ENCODE assay signal across 18 cellular contexts in the genomic region with DNA sequence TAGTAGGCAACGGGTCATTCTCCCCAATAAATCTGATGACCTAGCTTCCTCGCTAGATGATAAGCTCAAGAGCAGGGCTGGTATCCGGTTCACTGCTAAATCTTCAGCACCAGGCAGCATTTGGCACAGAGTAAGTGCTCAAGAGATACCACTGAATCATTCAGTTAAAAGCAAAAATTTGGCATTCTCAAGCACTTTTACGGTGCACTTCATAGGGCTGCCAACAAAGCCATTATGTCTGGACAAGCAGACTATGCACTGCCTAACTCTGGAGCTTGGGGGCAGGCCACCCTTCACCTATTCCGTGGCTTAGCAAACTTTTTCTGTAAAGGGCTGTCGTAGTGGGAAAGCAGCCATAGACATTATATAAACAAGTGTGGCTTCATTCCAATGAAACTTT. TPM values are rescaled to one million over a fixed set of nuclear protein-coding genes. Genes with fewer than 3 reads are reported as not detected.
DNase-seq lines count a peak whose midpoint lies in the region; ATAC-seq and TF ChIP-seq lines count a peak whose summit lies in the region.
"Had no signal": no experiment of that assay in that cellular context is flagged by ENCODE, and none has a peak within 500 bp of the region (broad histone marks: within the 10 kb centered on the region; RNA-seq: fewer than 3 reads in every experiment).

No MANE protein-coding gene starts in this region.

- H3K9me3 ChIP-seq in BE2C (no peaks in the 10 kb centered on the region), MG63 (no peaks in the 10 kb centered on the region), hepatocyte (ENCODE audit: low read depth) (no peaks in the 10 kb centered on the region)
- H3K9me3 ChIP-seq: HAP-1 had no signal

- no peaks in the 10 kb centered on the region for H3K27me3 Mint-ChIP-seq in activated naive CD4-positive, alpha-beta T cell treated with anti-CD3 and anti-CD28 coated beads, Interleukin-2, amount 10 ng/mL, durations not matched to agents 7 days and 5 days
- H3K27me3 Mint-ChIP-seq: CD4-positive, alpha-beta T cell had no signal

- no peaks in the 10 kb centered on the region for H3K4me1 Mint-ChIP-seq in activated naive CD4-positive, alpha-beta T cell treated with anti-CD3 and anti-CD28 coated beads, Interleukin-2, amount 10 ng/mL, durations not matched to agents 7 days and 5 days

- H3K27me3 ChIP-seq in BE2C = no peaks in the 10 kb centered on the region
- H3K27me3 ChIP-seq in MG63 = no peaks in the 10 kb centered on the region
- no peaks in the 10 kb centered on the region for H3K27me3 ChIP-seq in hepatocyte

- no peaks in the 10 kb centered on the region for H3K4me1 ChIP-seq in BE2C
- H3K4me1 ChIP-seq in hepatocyte (ENCODE audit: insufficient read depth) = no peaks in the 10 kb centered on the region
- H3K4me1 ChIP-seq: HAP-1 had no signal

- H3K27ac Mint-ChIP-seq in activated naive CD4-positive, alpha-beta T cell treated with anti-CD3 and anti-CD28 coated beads, Interleukin-2, amount 10 ng/mL, durations not matched to agents 7 days and 5 days = no peak overlapping the region
- H3K27ac Mint-ChIP-seq: CD4-positive, alpha-beta T cell had no signal

- H3K36me3 Mint-ChIP-seq in activated naive CD4-positive, alpha-beta T cell treated with anti-CD3 and anti-CD28 coated beads, Interleukin-2, amount 10 ng/mL, durations not matched to agents 7 days and 5 days = peaks cover 37% of the 10 kb centered on the region

- no peaks in the 10 kb centered on the region for H3K79me2 ChIP-seq in hepatocyte

- CTCF ChIA-PET in activated naive CD4-positive, alpha-beta T cell treated with anti-CD3 and anti-CD28 coated beads, Interleukin-2, amount 10 ng/mL, durations not matched to agents 7 days and 5 days (lab: Charles Lee) = no interaction called here

- no peak overlapping the region for H3K4me3 ChIP-seq in BE2C (ENCODE audit: low read depth, low read length)
- H3K4me3 ChIP-seq in MG63 = no peak overlapping the region
- H3K4me3 ChIP-seq in hepatocyte = no peak overlapping the region
- H3K4me3 ChIP-seq: HAP-1, PC-9 had no signal

- no peaks in the 10 kb centered on the region; the same call in none of the 2 replicates for H3K36me3 ChIP-seq in BE2C
- peaks cover 10% of the 10 kb centered on the region for H3K36me3 ChIP-seq in MG63
- peaks cover 2% of the 10 kb centered on the region for H3K36me3 ChIP-seq in hepatocyte (replicated peaks; ENCODE audit: insufficient read depth, low read depth)

- H3K9me2 ChIP-seq in hepatocyte (replicated peaks; ENCODE audit: insufficient read depth) = no peaks in the 10 kb centered on the region

- H3K27ac ChIP-seq in hepatocyte = no peak overlapping the region
- H3K27ac ChIP-seq: PC-9 had no signal

- no peak overlapping the region for H3K4me3 Mint-ChIP-seq in activated naive CD4-positive, alpha-beta T cell treated with anti-CD3 and anti-CD28 coated beads, Interleukin-2, amount 10 ng/mL, durations not matched to agents 7 days and 5 days
- H3K4me3 Mint-ChIP-seq: CD4-positive, alpha-beta T cell had no signal

- H4K20me1 ChIP-seq in hepatocyte (ENCODE audit: insufficient read depth, poor library complexity, severe bottlenecking) = no peaks in the 10 kb centered on the region

- H2AFZ ChIP-seq in hepatocyte = no peak overlapping the region
- H2AFZ ChIP-seq: PC-9 had no signal

- no peaks in the 10 kb centered on the region for H3K9me3 Mint-ChIP-seq in activated naive CD4-positive, alpha-beta T cell treated with anti-CD3 and anti-CD28 coated beads, Interleukin-2, amount 10 ng/mL, durations not matched to agents 7 days and 5 days
- H3K9me3 Mint-ChIP-seq: CD4-positive, alpha-beta T cell had no signal

- WGBS in hepatocyte (ENCODE audit: low lambda C conversion rate, missing lambda C conversion rate) = 62% methylated on average over 6 of the region's 6 CpGs

- DNase-seq in BE2C (peak; percentile 19), MG63 (peak; percentile 13), astrocyte of the hippocampus (ENCODE audit: low read depth, low spot score) (peak; percentile 5), hepatocyte (ENCODE audit: low spot score) (peak; percentile 8), GM19238 (ENCODE audit: insufficient read length, low spot score) (no peak), medulla oblongata (ENCODE audit: extremely low spot score) (no peak)
- no peak for DNase-seq in activated naive CD4-positive, alpha-beta T cell treated with anti-CD3 and anti-CD28 coated beads, Interleukin-2, amount 10 ng/mL, durations not matched to agents 7 days and 5 days
- DNase-seq: AML-193; Calu3; CD4-positive, alpha-beta T cell; Kasumi-1; NCI-H1436; NCI-H2081 treated with DMSO at 0.1 percent for 48 hours; NCI-H226; NCI-H526; PC-9 had no signal

- no peak for ATAC-seq in HG02970 (IDR thresholded peaks at IDR 0.05; ENCODE audit: low FRiP score, unreplicated experiment)

- TF ChIP-seq CTCF in BE2C (IDR thresholded peaks at IDR 0.05; ENCODE audit: low read depth, low read length) (no peak; the same call in 1 of the 2 replicates), hepatocyte (IDR thresholded peaks at IDR 0.05; ENCODE audit: poor library complexity) (no peak)

- no peak overlapping the region for H3K4me2 ChIP-seq in hepatocyte
- H3K4me2 ChIP-seq: PC-9 had no signal

RNA-seq across cellular contexts. Expression of gene CXorf38, which starts 23.8 kb away (rescaled TPM):
- 4.6 TPM for polyA plus RNA-seq in BE2C (2012; ENCODE audit: insufficient read depth, insufficient read length, low read depth)
- total RNA-seq in MG63 (2014; rRNA removed; shearing (Covaris generic); ENCODE audit: low replicate concordance) = 21.8 and 22.8 TPM in 2 replicates
- total RNA-seq in hepatocyte = 10.2 and 11.3 TPM in 2 replicates
- 5.5 and 6.1 TPM in 2 replicates for polyA plus RNA-seq in hepatocyte

RNA-seq across cellular contexts. Expression of gene MPC1L, which starts 47.9 kb away (rescaled TPM):
- not detected for polyA plus RNA-seq in BE2C (2012; ENCODE audit: insufficient read depth, insufficient read length, low read depth)
- not detected in 2 replicates for total RNA-seq in MG63 (2014; rRNA removed; shearing (Covaris generic); ENCODE audit: low replicate concordance)
- not detected in 2 replicates for total RNA-seq in hepatocyte
- polyA plus RNA-seq in hepatocyte = not detected in 2 replicates
- total RNA-seq: Calu3; CD4-positive, alpha-beta T cell; PC-9 had no signal

Comparison
In these comparisons a context has a peak if more than half of its experiments do, and no peak if none do; other contexts are left out.
1. DNase-seq: peak in BE2C (single experiment), MG63 (single experiment), astrocyte of the hippocampus (single experiment) and hepatocyte (single experiment); none in activated naive CD4-positive, alpha-beta T cell treated with anti-CD3 and anti-CD28 coated beads, Interleukin-2, amount 10 ng/mL, durations not matched to agents 7 days and 5 days (single experiment), GM19238 (single experiment) and medulla oblongata (single experiment).